In genomic region chr11:49208006-49208721, GRCh38 we compare ENCODE assay signal across 9 cellular contexts. TPM values are rescaled to one million over a fixed set of nuclear protein-coding genes. Genes with fewer than 3 reads are reported as not detected.
DNase-seq lines count a peak whose midpoint lies in the region; ATAC-seq and TF ChIP-seq lines count a peak whose summit lies in the region.
"Had no signal": no experiment of that assay in that cellular context is flagged by ENCODE, and none has a peak within 500 bp of the region (broad histone marks: within the 10 kb centered on the region; RNA-seq: fewer than 3 reads in every experiment).

TSS of gene FOLH1 (minus strand) at chr11:49208602. CDS start at chr11:49208409, 193 bp downstream.

- peaks cover 0 to 12% (median 0%) of the 10 kb centered on the region in 12 donors for H3K4me1 ChIP-seq in heart left ventricle
- no peaks in the 10 kb centered on the region for H3K4me1 ChIP-seq in Caco-2

- no peak for TF ChIP-seq POLR2A in heart left ventricle (IDR thresholded peaks at IDR 0.05)

- ATAC-seq in heart left ventricle (peak in 3 of 4 donors; percentile 52 to 83 (median 64)), HG03095 (IDR thresholded peaks at IDR 0.05; ENCODE audit: unreplicated experiment) (no peak), GM21381 (IDR thresholded peaks at IDR 0.05; ENCODE audit: unreplicated experiment) (no peak)

- no peak within 1 kb of the TSS for H3K27ac ChIP-seq in heart left ventricle

- H3K36me3 Mint-ChIP-seq in Caco-2 (ENCODE audit: insufficient read depth, unreplicated experiment) = no peaks in the 10 kb centered on the region

- H3K36me3 ChIP-seq in heart left ventricle (no peaks in the 10 kb centered on the region), Caco-2 (ENCODE audit: control insufficient read depth, insufficient read depth, low read length) (no peaks in the 10 kb centered on the region)

- no peaks in the 10 kb centered on the region for H3K4me1 Mint-ChIP-seq in Caco-2 (ENCODE audit: low read depth, unreplicated experiment)

- no peak within 1 kb of the TSS for H3K4me3 Mint-ChIP-seq in Caco-2 (ENCODE audit: unreplicated experiment)

- H3K9me3 ChIP-seq in heart left ventricle = no peaks in the 10 kb centered on the region
- H3K9me3 ChIP-seq in Caco-2 = no peaks in the 10 kb centered on the region

- CTCF ChIA-PET in Caco-2 (lab: Charles Lee) = no interaction called here

- 2 to 5% (median 3%) methylated on average over 20 to 48 of the region's 48 CpGs for WGBS in heart left ventricle, 4 donors

- no TSS peak for BruUV-seq in Caco-2 (replicated peaks; lab: Mats Ljungman, UMichigan)

- DNase-seq in GM12865 (ENCODE audit: low read depth) (peak; percentile 1), RPMI8226 (peak; percentile 8), heart left ventricle (peak in 4 of 5 donors; percentile 21 to 62 (median 43)), renal cortical epithelial cell (ENCODE audit: low read depth) (peak; percentile 18), Caco-2 (no peak)
- no peak for DNase-seq in activated T-cell treated with anti-CD3 and anti-CD28 coated beads, Interleukin-2, amount 50 U/mL, for 48 hours
- DNase-seq: T1000 had no signal

- intact Hi-C loops in heart left ventricle (cut with DNase I) = no loop called here
- intact Hi-C loops in Caco-2 (cut with micrococcal nuclease; ENCODE audit: unreplicated experiment) = no loop called here

- POLR2A ChIA-PET in Caco-2 (lab: Charles Lee) = no interaction called here

- H3K27me3 Mint-ChIP-seq in Caco-2 (ENCODE audit: insufficient read depth, unreplicated experiment) = no peaks in the 10 kb centered on the region

- H3K27ac Mint-ChIP-seq in Caco-2 (ENCODE audit: unreplicated experiment) = no peak within 1 kb of the TSS

- no peaks in the 10 kb centered on the region for H3K9me3 Mint-ChIP-seq in Caco-2 (ENCODE audit: unreplicated experiment)

- H3K4me3 ChIP-seq in GM12865 (ENCODE audit: low read depth, low read length) (peak within 1 kb of the TSS; percentile 22; the same call in 1 of the 2 replicates), heart left ventricle (peak within 1 kb of the TSS; percentile 17 to 59 (median 50)), Caco-2 (ENCODE audit: low read depth, low read length) (no peak within 1 kb of the TSS)

- TF ChIP-seq CTCF in GM12865 (IDR thresholded peaks at IDR 0.05; ENCODE audit: insufficient read depth, low read depth, low read length, missing control alignments) (no peak), heart left ventricle (IDR thresholded peaks at IDR 0.05) (no peak), Caco-2 (IDR thresholded peaks at IDR 0.05; ENCODE audit: insufficient read depth in 1 of 2, low read depth in 1 of 2, low read length in 1 of 2, severe bottlenecking in 1 of 2, unreplicated experiment in 1 of 2) (no peak)

- H3K27me3 ChIP-seq in heart left ventricle (peaks cover 0 to 14% (median 0%) of the 10 kb centered on the region in 9 donors), Caco-2 (replicated peaks; ENCODE audit: control insufficient read depth, insufficient read depth, low read length) (no peaks in the 10 kb centered on the region)

RNA-seq across cellular contexts. Expression of gene FOLH1, which starts in this region (rescaled TPM):
- total RNA-seq in heart left ventricle (under 1 TPM in 4 of 9 donors, not detected in 5; 0.39 to 0.98 (median 0.47) TPM), renal cortical epithelial cell (0.55 TPM in 1 of 2 replicates, not detected in the other), Caco-2 (2022) (not detected in 2 replicates)
- under 1 TPM in 1 of 2 donors, not detected in 1; 0.08 TPM for polyA plus RNA-seq in heart left ventricle

Comparison
In these comparisons a context has a peak if more than half of its experiments do, and no peak if none do; other contexts are left out.
1. Peak in DNase-seq, ATAC-seq and H3K4me3 ChIP-seq in heart left ventricle; RNA of the gene not detected or under 1 TPM.
2. Peak in DNase-seq in renal cortical epithelial cell; RNA of the gene not detected or under 1 TPM.
3. DNase-seq: peak in GM12865 (single experiment) and RPMI8226 (single experiment); none in Caco-2 (0 of 2) and activated T-cell treated with anti-CD3 and anti-CD28 coated beads, Interleukin-2, amount 50 U/mL, for 48 hours (0 of 2).